ENCODE assay signal across 1 cellular context in genomic region chr3:56801597-56802410, GRCh38.
TF ChIP-seq lines count a peak whose summit lies in the region.

TSS of gene ARHGEF3 (minus strand) at chr3:56801949. CDS start at chr3:56801798, 151 bp downstream.

TF ChIP-seq in WTC11, 78 proteins besides CTCF, POLR2A, EP300 and RAD21 (continued from another document and continues in another):
- TF ChIP-seq E2F4 (CRISPR knock-in tag; IDR thresholded peaks at IDR 0.05; ENCODE audit: borderline replicate concordance, low read depth) (no peak), ZNF423 (CRISPR knock-in tag; IDR thresholded peaks at IDR 0.05) (no peak), ATF1 (CRISPR knock-in tag; IDR thresholded peaks at IDR 0.05) (no peak), RELA (CRISPR knock-in tag; IDR thresholded peaks at IDR 0.05; ENCODE audit: borderline replicate concordance) (no peak), GABPB1 (CRISPR knock-in tag; IDR thresholded peaks at IDR 0.05) (no peak; the same call in 1 of the 2 replicates), ZMAT4 (CRISPR knock-in tag; IDR thresholded peaks at IDR 0.05) (no peak), ESRRA (CRISPR knock-in tag; IDR thresholded peaks at IDR 0.05; ENCODE audit: borderline replicate concordance) (no peak), MLX (CRISPR knock-in tag; IDR thresholded peaks at IDR 0.05) (no peak), SOX15 (CRISPR knock-in tag; IDR thresholded peaks at IDR 0.05) (no peak), NR3C1 (CRISPR knock-in tag; conservative IDR thresholded peaks at IDR 0.05; ENCODE audit: low read depth) (no peak), RORB (CRISPR knock-in tag; IDR thresholded peaks at IDR 0.05) (no peak), ZNF532 (CRISPR knock-in tag; IDR thresholded peaks at IDR 0.05; ENCODE audit: borderline replicate concordance) (no peak), PREB (CRISPR knock-in tag; IDR thresholded peaks at IDR 0.05; ENCODE audit: borderline replicate concordance) (no peak), HMGA2 (CRISPR knock-in tag; IDR thresholded peaks at IDR 0.05) (no peak), TEAD1 (CRISPR knock-in tag; IDR thresholded peaks at IDR 0.05) (no peak; the same call in 1 of the 2 replicates), NFYB (CRISPR knock-in tag; conservative IDR thresholded peaks at IDR 0.05; ENCODE audit: low read depth) (no peak), NFATC4 (CRISPR knock-in tag; IDR thresholded peaks at IDR 0.05) (no peak), ZNF671 (CRISPR knock-in tag; IDR thresholded peaks at IDR 0.05) (no peak), SP1 (CRISPR knock-in tag; conservative IDR thresholded peaks at IDR 0.05) (peak; percentile 95), HMGXB4 (CRISPR knock-in tag; IDR thresholded peaks at IDR 0.05) (peak; percentile 85; the same call in 1 of the 2 replicates), ZNF138 (CRISPR knock-in tag; conservative IDR thresholded peaks at IDR 0.05) (no peak), ZNF416 (CRISPR knock-in tag; IDR thresholded peaks at IDR 0.05) (no peak), AFF4 (CRISPR knock-in tag; IDR thresholded peaks at IDR 0.05; ENCODE audit: borderline replicate concordance) (no peak), KAT7 (CRISPR knock-in tag; IDR thresholded peaks at IDR 0.05; ENCODE audit: borderline replicate concordance) (no peak), NR2C2 (CRISPR knock-in tag; IDR thresholded peaks at IDR 0.05) (no peak), ZNF263 (CRISPR knock-in tag; IDR thresholded peaks at IDR 0.05; ENCODE audit: low read depth) (no peak), CREM (CRISPR knock-in tag; IDR thresholded peaks at IDR 0.05) (no peak; the same call in 1 of the 2 replicates), CDX4 (CRISPR knock-in tag; IDR thresholded peaks at IDR 0.05; ENCODE audit: borderline replicate concordance) (no peak), E2F5 (CRISPR knock-in tag; IDR thresholded peaks at IDR 0.05) (no peak), ZNF396 (CRISPR knock-in tag; IDR thresholded peaks at IDR 0.05; ENCODE audit: borderline replicate concordance) (no peak), MYBL2 (CRISPR knock-in tag; IDR thresholded peaks at IDR 0.05) (no peak), TCF7 (CRISPR knock-in tag; IDR thresholded peaks at IDR 0.05; ENCODE audit: low read depth) (no peak), ZNF121 (CRISPR knock-in tag; IDR thresholded peaks at IDR 0.05) (no peak), FOXP1 (CRISPR knock-in tag; IDR thresholded peaks at IDR 0.05; ENCODE audit: borderline replicate concordance) (peak; percentile 64; the same call in 1 of the 2 replicates), SMAD4 (CRISPR knock-in tag; IDR thresholded peaks at IDR 0.05) (no peak), FOXJ3 (CRISPR knock-in tag; IDR thresholded peaks at IDR 0.05; ENCODE audit: borderline replicate concordance) (no peak), NFE2L1 (CRISPR knock-in tag; IDR thresholded peaks at IDR 0.05) (peak; percentile 74; the same call in 1 of the 2 replicates), TEAD4 (CRISPR knock-in tag; IDR thresholded peaks at IDR 0.05) (no peak), FOXP4 (CRISPR knock-in tag; IDR thresholded peaks at IDR 0.05) (0 out of 2 replicates have a peak, but pooled peaks have one; percentile 19), ZNF281 (CRISPR knock-in tag; IDR thresholded peaks at IDR 0.05) (no peak), FOXK1 (CRISPR knock-in tag; IDR thresholded peaks at IDR 0.05) (peak; percentile 43; the same call in 1 of the 2 replicates), CBFB (CRISPR knock-in tag; IDR thresholded peaks at IDR 0.05; ENCODE audit: low read depth) (no peak)
